1 cellular context compared by ENCODE assay signal in the genomic region with DNA sequence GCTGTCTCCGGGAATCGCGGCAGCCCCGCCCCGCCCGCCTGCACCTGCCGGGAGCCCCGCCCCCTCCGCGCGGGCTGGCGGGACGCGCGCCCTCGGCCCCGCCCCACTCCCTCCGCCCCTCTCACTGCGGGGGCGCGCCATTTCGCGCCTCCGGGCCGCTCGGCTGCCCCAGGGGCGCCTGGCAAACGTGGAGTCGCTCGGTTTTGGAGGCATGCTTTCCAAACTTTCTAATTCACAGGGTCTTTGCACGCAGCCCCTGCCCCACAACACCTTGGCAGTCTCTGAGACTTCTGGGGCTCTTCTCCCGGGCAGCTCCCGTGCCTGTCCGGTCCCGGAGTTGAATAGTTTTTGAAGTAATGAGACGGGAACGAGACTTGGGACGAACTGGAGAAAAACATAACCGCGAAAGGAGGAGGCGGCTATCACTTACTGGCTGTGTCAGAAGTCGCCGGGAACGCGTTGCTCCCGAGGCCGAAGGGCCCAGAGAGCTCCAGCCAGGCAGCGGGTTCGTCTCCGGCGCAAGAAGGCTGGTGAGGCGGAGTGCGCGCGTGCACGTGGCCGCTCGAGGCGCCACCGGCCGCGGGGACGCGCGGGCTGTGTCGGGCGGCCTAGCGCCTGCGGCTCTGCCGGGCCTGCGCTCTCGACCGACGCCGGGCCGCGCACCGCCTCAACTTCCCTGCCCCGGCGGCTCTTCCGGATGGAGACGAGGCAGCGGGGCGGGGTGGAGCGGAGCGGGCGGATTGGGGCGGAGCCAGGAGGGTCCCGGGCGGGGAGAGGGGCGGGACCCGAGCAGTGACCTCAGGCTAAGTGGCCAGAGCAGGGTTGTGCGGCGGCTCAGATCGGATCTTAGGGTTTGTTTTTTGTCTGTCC.
TF ChIP-seq lines count a peak whose summit lies in the region.

A gene (minus strand): TSS at position 699 of the 870 bp plus-strand sequence. CDS start 3,436 bp downstream, outside the sequence.

TF ChIP-seq in HepG2, 621 proteins besides CTCF, POLR2A, EP300 and RAD21 (continued from another document and continues in another):
- TF ChIP-seq, protein P1, sequence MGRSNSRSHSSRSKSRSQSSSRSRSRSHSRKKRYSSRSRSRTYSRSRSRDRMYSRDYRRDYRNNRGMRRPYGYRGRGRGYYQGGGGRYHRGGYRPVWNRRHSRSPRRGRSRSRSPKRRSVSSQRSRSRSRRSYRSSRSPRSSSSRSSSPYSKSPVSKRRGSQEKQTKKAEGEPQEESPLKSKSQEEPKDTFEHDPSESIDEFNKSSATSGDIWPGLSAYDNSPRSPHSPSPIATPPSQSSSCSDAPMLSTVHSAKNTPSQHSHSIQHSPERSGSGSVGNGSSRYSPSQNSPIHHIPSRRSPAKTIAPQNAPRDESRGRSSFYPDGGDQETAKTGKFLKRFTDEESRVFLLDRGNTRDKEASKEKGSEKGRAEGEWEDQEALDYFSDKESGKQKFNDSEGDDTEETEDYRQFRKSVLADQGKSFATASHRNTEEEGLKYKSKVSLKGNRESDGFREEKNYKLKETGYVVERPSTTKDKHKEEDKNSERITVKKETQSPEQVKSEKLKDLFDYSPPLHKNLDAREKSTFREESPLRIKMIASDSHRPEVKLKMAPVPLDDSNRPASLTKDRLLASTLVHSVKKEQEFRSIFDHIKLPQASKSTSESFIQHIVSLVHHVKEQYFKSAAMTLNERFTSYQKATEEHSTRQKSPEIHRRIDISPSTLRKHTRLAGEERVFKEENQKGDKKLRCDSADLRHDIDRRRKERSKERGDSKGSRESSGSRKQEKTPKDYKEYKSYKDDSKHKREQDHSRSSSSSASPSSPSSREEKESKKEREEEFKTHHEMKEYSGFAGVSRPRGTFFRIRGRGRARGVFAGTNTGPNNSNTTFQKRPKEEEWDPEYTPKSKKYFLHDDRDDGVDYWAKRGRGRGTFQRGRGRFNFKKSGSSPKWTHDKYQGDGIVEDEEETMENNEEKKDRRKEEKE (IDR thresholded peaks at IDR 0.05) = no peak
- no peak for TF ChIP-seq SETDB1 (CRISPR knock-in tag; IDR thresholded peaks at IDR 0.05; ENCODE audit: borderline replicate concordance)
- no peak for TF ChIP-seq ELF4 (CRISPR knock-in tag; IDR thresholded peaks at IDR 0.05; ENCODE audit: borderline replicate concordance)
- peak; percentile 88 for TF ChIP-seq PHF21A (CRISPR knock-in tag; IDR thresholded peaks at IDR 0.05)
- TF ChIP-seq, protein P2, sequence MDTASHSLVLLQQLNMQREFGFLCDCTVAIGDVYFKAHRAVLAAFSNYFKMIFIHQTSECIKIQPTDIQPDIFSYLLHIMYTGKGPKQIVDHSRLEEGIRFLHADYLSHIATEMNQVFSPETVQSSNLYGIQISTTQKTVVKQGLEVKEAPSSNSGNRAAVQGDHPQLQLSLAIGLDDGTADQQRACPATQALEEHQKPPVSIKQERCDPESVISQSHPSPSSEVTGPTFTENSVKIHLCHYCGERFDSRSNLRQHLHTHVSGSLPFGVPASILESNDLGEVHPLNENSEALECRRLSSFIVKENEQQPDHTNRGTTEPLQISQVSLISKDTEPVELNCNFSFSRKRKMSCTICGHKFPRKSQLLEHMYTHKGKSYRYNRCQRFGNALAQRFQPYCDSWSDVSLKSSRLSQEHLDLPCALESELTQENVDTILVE (CRISPR knock-in tag; IDR thresholded peaks at IDR 0.05) = no peak; the same call in 1 of the 2 replicates
- no peak for TF ChIP-seq RCOR2 (CRISPR knock-in tag; IDR thresholded peaks at IDR 0.05)
- TF ChIP-seq, protein P3, sequence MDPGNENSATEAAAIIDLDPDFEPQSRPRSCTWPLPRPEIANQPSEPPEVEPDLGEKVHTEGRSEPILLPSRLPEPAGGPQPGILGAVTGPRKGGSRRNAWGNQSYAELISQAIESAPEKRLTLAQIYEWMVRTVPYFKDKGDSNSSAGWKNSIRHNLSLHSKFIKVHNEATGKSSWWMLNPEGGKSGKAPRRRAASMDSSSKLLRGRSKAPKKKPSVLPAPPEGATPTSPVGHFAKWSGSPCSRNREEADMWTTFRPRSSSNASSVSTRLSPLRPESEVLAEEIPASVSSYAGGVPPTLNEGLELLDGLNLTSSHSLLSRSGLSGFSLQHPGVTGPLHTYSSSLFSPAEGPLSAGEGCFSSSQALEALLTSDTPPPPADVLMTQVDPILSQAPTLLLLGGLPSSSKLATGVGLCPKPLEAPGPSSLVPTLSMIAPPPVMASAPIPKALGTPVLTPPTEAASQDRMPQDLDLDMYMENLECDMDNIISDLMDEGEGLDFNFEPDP (CRISPR knock-in tag; conservative IDR thresholded peaks at IDR 0.05) = peak; percentile 97
- no peak for TF ChIP-seq ZNF674 (CRISPR knock-in tag; IDR thresholded peaks at IDR 0.05; ENCODE audit: low read depth)
- 0 out of 2 replicates have a peak, but pooled peaks have one; percentile 11 for TF ChIP-seq NFKBIZ (CRISPR knock-in tag; IDR thresholded peaks at IDR 0.05)
- TF ChIP-seq, protein P4, sequence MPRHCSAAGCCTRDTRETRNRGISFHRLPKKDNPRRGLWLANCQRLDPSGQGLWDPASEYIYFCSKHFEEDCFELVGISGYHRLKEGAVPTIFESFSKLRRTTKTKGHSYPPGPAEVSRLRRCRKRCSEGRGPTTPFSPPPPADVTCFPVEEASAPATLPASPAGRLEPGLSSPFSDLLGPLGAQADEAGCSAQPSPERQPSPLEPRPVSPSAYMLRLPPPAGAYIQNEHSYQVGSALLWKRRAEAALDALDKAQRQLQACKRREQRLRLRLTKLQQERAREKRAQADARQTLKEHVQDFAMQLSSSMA (CRISPR knock-in tag; IDR thresholded peaks at IDR 0.05) = peak; percentile 53; the same call in 1 of the 2 replicates
- peak; percentile 13; the same call in 1 of the 2 replicates for TF ChIP-seq HDAC2 (CRISPR knock-in tag; IDR thresholded peaks at IDR 0.05)
- TF ChIP-seq ZNF329 (CRISPR knock-in tag; IDR thresholded peaks at IDR 0.05; ENCODE audit: low read depth) = peak; percentile 69; the same call in 1 of the 2 replicates
- TF ChIP-seq U2AF1 (optimal IDR thresholded peaks at IDR 0.05; ENCODE audit: low read depth, low read length) = no peak
- TF ChIP-seq RBFOX2 (IDR thresholded peaks at IDR 0.05; ENCODE audit: low read depth, low read length) = peak; percentile 94
- 0 out of 2 replicates have a peak, but pooled peaks have one; percentile 50 for TF ChIP-seq ZNF619 (CRISPR knock-in tag; IDR thresholded peaks at IDR 0.05)
- no peak for TF ChIP-seq MAFG (CRISPR knock-in tag; IDR thresholded peaks at IDR 0.05)
- TF ChIP-seq, protein P5, sequence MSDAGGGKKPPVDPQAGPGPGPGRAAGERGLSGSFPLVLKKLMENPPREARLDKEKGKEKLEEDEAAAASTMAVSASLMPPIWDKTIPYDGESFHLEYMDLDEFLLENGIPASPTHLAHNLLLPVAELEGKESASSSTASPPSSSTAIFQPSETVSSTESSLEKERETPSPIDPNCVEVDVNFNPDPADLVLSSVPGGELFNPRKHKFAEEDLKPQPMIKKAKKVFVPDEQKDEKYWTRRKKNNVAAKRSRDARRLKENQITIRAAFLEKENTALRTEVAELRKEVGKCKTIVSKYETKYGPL (CRISPR knock-in tag; IDR thresholded peaks at IDR 0.05) = no peak
- no peak for TF ChIP-seq CAMTA2 (CRISPR knock-in tag; IDR thresholded peaks at IDR 0.05; ENCODE audit: borderline replicate concordance)
- no peak for TF ChIP-seq PRMT3 (CRISPR knock-in tag; IDR thresholded peaks at IDR 0.05; ENCODE audit: borderline replicate concordance, low read depth)
- TF ChIP-seq ZNF230 (CRISPR knock-in tag; IDR thresholded peaks at IDR 0.05) = 0 out of 2 replicates have a peak, but pooled peaks have one; percentile 86
- TF ChIP-seq, protein P6, sequence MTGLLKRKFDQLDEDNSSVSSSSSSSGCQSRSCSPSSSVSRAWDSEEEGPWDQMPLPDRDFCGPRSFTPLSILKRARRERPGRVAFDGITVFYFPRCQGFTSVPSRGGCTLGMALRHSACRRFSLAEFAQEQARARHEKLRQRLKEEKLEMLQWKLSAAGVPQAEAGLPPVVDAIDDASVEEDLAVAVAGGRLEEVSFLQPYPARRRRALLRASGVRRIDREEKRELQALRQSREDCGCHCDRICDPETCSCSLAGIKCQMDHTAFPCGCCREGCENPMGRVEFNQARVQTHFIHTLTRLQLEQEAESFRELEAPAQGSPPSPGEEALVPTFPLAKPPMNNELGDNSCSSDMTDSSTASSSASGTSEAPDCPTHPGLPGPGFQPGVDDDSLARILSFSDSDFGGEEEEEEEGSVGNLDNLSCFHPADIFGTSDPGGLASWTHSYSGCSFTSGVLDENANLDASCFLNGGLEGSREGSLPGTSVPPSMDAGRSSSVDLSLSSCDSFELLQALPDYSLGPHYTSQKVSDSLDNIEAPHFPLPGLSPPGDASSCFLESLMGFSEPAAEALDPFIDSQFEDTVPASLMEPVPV (CRISPR knock-in tag; IDR thresholded peaks at IDR 0.05) = peak; percentile 84
- no peak for TF ChIP-seq CENPT (CRISPR knock-in tag; IDR thresholded peaks at IDR 0.05; ENCODE audit: low read depth)
- peak; percentile 87; the same call in 1 of the 2 replicates for TF ChIP-seq SPEN (CRISPR knock-in tag; IDR thresholded peaks at IDR 0.05; ENCODE audit: low read depth)
- no peak for TF ChIP-seq SRSF4 (IDR thresholded peaks at IDR 0.05; ENCODE audit: low read depth, low read length, poor library complexity, severe bottlenecking)
- TF ChIP-seq ZNF34 (CRISPR knock-in tag; IDR thresholded peaks at IDR 0.05; ENCODE audit: borderline replicate concordance) = 0 out of 2 replicates have a peak, but pooled peaks have one; percentile 64
- TF ChIP-seq ZSCAN12 (CRISPR knock-in tag; IDR thresholded peaks at IDR 0.05) = peak; percentile 84; the same call in 1 of the 2 replicates
- TF ChIP-seq, protein P7, sequence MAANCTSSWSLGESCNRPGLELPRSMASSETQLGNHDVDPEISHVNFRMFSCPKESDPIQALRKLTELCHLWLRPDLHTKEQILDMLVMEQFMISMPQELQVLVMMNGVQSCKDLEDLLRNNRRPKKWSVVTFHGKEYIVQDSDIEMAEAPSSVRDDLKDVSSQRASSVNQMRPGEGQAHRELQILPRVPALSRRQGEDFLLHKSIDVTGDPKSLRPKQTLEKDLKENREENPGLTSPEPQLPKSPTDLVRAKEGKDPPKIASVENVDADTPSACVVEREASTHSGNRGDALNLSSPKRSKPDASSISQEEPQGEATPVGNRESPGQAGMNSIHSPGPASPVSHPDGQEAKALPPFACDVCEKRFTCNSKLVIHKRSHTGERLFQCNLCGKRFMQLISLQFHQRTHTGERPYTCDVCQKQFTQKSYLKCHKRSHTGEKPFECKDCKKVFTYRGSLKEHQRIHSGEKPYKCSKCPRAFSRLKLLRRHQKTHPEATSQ (CRISPR knock-in tag; IDR thresholded peaks at IDR 0.05; ENCODE audit: borderline replicate concordance) = peak; percentile 71; the same call in 1 of the 2 replicates
- TF ChIP-seq HNF4A (CRISPR knock-in tag; IDR thresholded peaks at IDR 0.05) = no peak; the same call in 1 of the 2 replicates
- TF ChIP-seq ZNF205 (CRISPR knock-in tag; IDR thresholded peaks at IDR 0.05) = no peak
- TF ChIP-seq ZNF160 (CRISPR knock-in tag; IDR thresholded peaks at IDR 0.05) = no peak
- TF ChIP-seq ZSCAN21 (CRISPR knock-in tag; IDR thresholded peaks at IDR 0.05; ENCODE audit: borderline replicate concordance) = peak; percentile 72; the same call in 1 of the 2 replicates
- TF ChIP-seq, protein P8, sequence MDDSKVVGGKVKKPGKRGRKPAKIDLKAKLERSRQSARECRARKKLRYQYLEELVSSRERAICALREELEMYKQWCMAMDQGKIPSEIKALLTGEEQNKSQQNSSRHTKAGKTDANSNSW (CRISPR knock-in tag; IDR thresholded peaks at IDR 0.05; ENCODE audit: borderline replicate concordance) = no peak
- 0 out of 2 replicates have a peak, but pooled peaks have one; percentile 38 for TF ChIP-seq GLI4 (CRISPR knock-in tag; IDR thresholded peaks at IDR 0.05; ENCODE audit: borderline replicate concordance)
- TF ChIP-seq, protein P9, sequence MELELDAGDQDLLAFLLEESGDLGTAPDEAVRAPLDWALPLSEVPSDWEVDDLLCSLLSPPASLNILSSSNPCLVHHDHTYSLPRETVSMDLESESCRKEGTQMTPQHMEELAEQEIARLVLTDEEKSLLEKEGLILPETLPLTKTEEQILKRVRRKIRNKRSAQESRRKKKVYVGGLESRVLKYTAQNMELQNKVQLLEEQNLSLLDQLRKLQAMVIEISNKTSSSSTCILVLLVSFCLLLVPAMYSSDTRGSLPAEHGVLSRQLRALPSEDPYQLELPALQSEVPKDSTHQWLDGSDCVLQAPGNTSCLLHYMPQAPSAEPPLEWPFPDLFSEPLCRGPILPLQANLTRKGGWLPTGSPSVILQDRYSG (CRISPR knock-in tag; IDR thresholded peaks at IDR 0.05) = no peak
- no peak; the same call in none of the 2 replicates for TF ChIP-seq ZNF33B (CRISPR knock-in tag; IDR thresholded peaks at IDR 0.05)
- TF ChIP-seq NFRKB (IDR thresholded peaks at IDR 0.05) = no peak
- TF ChIP-seq, protein P10, sequence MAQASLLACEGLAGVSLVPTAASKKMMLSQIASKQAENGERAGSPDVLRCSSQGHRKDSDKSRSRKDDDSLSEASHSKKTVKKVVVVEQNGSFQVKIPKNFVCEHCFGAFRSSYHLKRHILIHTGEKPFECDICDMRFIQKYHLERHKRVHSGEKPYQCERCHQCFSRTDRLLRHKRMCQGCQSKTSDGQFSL (CRISPR knock-in tag; IDR thresholded peaks at IDR 0.05) = no peak
